ENCODE assay signal across 9 cellular contexts in genomic region chr1:48688102-48688760, GRCh38.
DNase-seq lines count a peak whose midpoint lies in the region; ATAC-seq and TF ChIP-seq lines count a peak whose summit lies in the region.
"Had no signal": no experiment of that assay in that cellular context is flagged by ENCODE, and none has a peak within 500 bp of the region (broad histone marks: within the 10 kb centered on the region; RNA-seq: fewer than 3 reads in every experiment).

No MANE protein-coding gene starts in this region.

- H3K27ac Mint-ChIP-seq in naive thymus-derived CD8-positive, alpha-beta T cell, result no peak overlapping the region

- POLR2A ChIA-PET in naive thymus-derived CD8-positive, alpha-beta T cell (lab: Charles Lee), result no interaction called here

- no peaks in the 10 kb centered on the region for H3K4me1 Mint-ChIP-seq in naive thymus-derived CD8-positive, alpha-beta T cell

- no peaks in the 10 kb centered on the region for H3K27me3 ChIP-seq in body of pancreas

- H3K9me3 Mint-ChIP-seq in naive thymus-derived CD8-positive, alpha-beta T cell, result no peaks in the 10 kb centered on the region

- H3K27me3 Mint-ChIP-seq in naive thymus-derived CD8-positive, alpha-beta T cell, result peaks cover 0 to 14% (median 2%) of the 10 kb centered on the region in 5 donors

- in situ Hi-C loops in astrocyte of the cerebellum (cut with HindIII; ENCODE audit: low sequenced_read_pairs), result no loop called here

- peak; percentile 34 for TF ChIP-seq CTCF in 22Rv1 (IDR thresholded peaks at IDR 0.05)
- peak; percentile 57 for TF ChIP-seq CTCF in astrocyte of the cerebellum (IDR thresholded peaks at IDR 0.05; ENCODE audit: low read depth, low read length, missing control alignments)
- TF ChIP-seq CTCF in body of pancreas (IDR thresholded peaks at IDR 0.05), result no peak
- TF ChIP-seq CTCF in GM10266 (IDR thresholded peaks at IDR 0.05; ENCODE audit: control insufficient read depth, insufficient read depth, low read depth, missing control alignments), result no peak

- peak; percentile 84 for ATAC-seq in GM18867 (IDR thresholded peaks at IDR 0.05; ENCODE audit: unreplicated experiment)
- ATAC-seq in HG03139 (IDR thresholded peaks at IDR 0.05; ENCODE audit: unreplicated experiment), result peak; percentile 70
- ATAC-seq in body of pancreas, result no peak
- ATAC-seq in naive thymus-derived CD8-positive, alpha-beta T cell, result no peak
- ATAC-seq: heart left ventricle had no signal

- DNase-seq in astrocyte of the cerebellum (ENCODE audit: low read depth) (no peak), midbrain (lab: John Stamatoyannopoulos, UW) (no peak), body of pancreas (no peak), GM10266 (ENCODE audit: extremely low spot score) (no peak)
- no peak for DNase-seq in naive thymus-derived CD8-positive, alpha-beta T cell
- DNase-seq: heart left ventricle had no signal

- H3K27ac ChIP-seq in 22Rv1, result no peak overlapping the region
- no peak overlapping the region for H3K27ac ChIP-seq in body of pancreas
- H3K27ac ChIP-seq: heart left ventricle had no signal

- 52 to 61% methylated on average over 3 of the region's 3 CpGs for WGBS in body of pancreas, 2 donors

- H3K9me3 ChIP-seq in body of pancreas, result no peaks in the 10 kb centered on the region
- H3K9me3 ChIP-seq: heart left ventricle had no signal

- H3K4me3 Mint-ChIP-seq in naive thymus-derived CD8-positive, alpha-beta T cell, result no peak overlapping the region

- H3K36me3 Mint-ChIP-seq in naive thymus-derived CD8-positive, alpha-beta T cell, result no peaks in the 10 kb centered on the region

- intact Hi-C loops in body of pancreas (cut with DNase I), result no loop called here

- no peaks in the 10 kb centered on the region for H3K4me1 ChIP-seq in body of pancreas
- H3K4me1 ChIP-seq: heart left ventricle had no signal

- TF ChIP-seq POLR2A in body of pancreas (IDR thresholded peaks at IDR 0.05), result no peak

- no peaks in the 10 kb centered on the region for H3K36me3 ChIP-seq in body of pancreas (replicated peaks in 1 of 2; ENCODE audit: insufficient read depth in 1 of 2, low read depth in 2 of 2)
- H3K36me3 ChIP-seq: heart left ventricle had no signal

- no peak overlapping the region for H3K4me3 ChIP-seq in astrocyte of the cerebellum (ENCODE audit: low read depth, low read length)
- no peak overlapping the region for H3K4me3 ChIP-seq in body of pancreas
- H3K4me3 ChIP-seq: heart left ventricle had no signal

Comparison
In these comparisons a context has a peak if more than half of its experiments do, and no peak if none do; other contexts are left out.
1. CTCF ChIP-seq: peak in 22Rv1 (single experiment) and astrocyte of the cerebellum (single experiment); none in body of pancreas (0 of 7) and GM10266 (single experiment).
2. ATAC-seq: peak in GM18867 (single experiment) and HG03139 (single experiment); none in body of pancreas (single experiment) and naive thymus-derived CD8-positive, alpha-beta T cell (0 of 2).